8 cellular contexts compared by ENCODE assay signal in the genomic region with DNA sequence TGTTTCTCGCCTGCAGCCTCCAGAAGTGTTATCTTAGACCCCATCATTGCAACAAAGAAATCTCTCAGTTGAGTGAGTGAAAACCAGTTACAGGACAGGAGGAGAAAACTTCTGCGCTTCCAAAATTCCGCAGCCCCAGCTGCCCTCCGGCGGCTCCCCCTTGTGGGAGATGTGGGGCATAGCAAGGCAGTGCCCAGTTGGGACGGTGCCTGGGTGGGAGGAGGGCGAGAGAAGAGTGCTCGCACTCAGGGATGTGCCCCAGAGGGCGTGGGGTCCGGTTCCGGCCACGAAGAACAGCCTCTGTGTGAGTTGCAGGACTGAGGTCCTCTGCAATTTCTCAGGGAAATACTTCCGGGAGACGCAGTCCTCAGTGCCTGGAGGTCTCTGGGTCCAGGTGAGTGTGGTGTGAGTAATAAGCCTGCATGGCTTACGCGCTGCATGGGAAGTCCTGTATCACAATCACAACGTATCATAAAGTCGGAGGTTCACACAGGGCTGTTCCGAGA.
DNase-seq lines count a peak whose midpoint lies in the region; ATAC-seq and TF ChIP-seq lines count a peak whose summit lies in the region.

No MANE protein-coding gene starts in this region.

- intact Hi-C loops in CD4-positive, alpha-beta T cell (cut with DNase I, micrococcal nuclease), result no loop called here

- H3K4me1 Mint-ChIP-seq in CD4-positive, alpha-beta T cell (ENCODE audit: low read depth), result no peaks in the 10 kb centered on the region
- H3K4me1 Mint-ChIP-seq in T-helper 2 cell treated with Interferon-gamma antibody and Interleukin-4, amounts not matched to agents 5 μg/mL and 100 μg/mL, for 36 hours (ENCODE audit: low read depth), result peaks cover 1% of the 10 kb centered on the region

- H3K36me3 Mint-ChIP-seq in CD4-positive, alpha-beta T cell (ENCODE audit: low read depth), result no peaks in the 10 kb centered on the region
- no peaks in the 10 kb centered on the region for H3K36me3 Mint-ChIP-seq in T-helper 2 cell treated with Interferon-gamma antibody and Interleukin-4, amounts not matched to agents 5 μg/mL and 100 μg/mL, for 36 hours (ENCODE audit: low read depth)

- H3K4me3 Mint-ChIP-seq in CD4-positive, alpha-beta T cell, result no peak overlapping the region
- no peak overlapping the region for H3K4me3 Mint-ChIP-seq in T-helper 2 cell treated with Interferon-gamma antibody and Interleukin-4, amounts not matched to agents 5 μg/mL and 100 μg/mL, for 36 hours

- no peak for ATAC-seq in CD4-positive, alpha-beta T cell (ENCODE audit: poor library complexity)
- ATAC-seq in GM19324 (IDR thresholded peaks at IDR 0.05; ENCODE audit: low FRiP score, unreplicated experiment) (peak; percentile 62), HG03469 (IDR thresholded peaks at IDR 0.05; ENCODE audit: unreplicated experiment) (no peak)

- DNase-seq in CD4-positive, alpha-beta T cell, result peak in 5 of 10 experiments; percentile 1 to 4 (median 2)
- peak; percentile 8 to 43 for DNase-seq in HL-60 (ENCODE audit: low read depth in 1 of 2, low spot score in 1 of 2)
- peak; percentile 10 for DNase-seq in T-helper 2 cell treated with Interferon-gamma antibody and Interleukin-4, amounts not matched to agents 5 μg/mL and 100 μg/mL, for 36 hours (ENCODE audit: low spot score)
- DNase-seq in cerebellar cortex (ENCODE audit: low spot score), result peak; percentile 10
- peak; percentile 5 to 19 (median 6) for DNase-seq in stimulated activated CD4-positive, alpha-beta T cell treated with anti-CD3 and anti-CD28 coated beads, Interleukin-1b, Interleukin-23, amount 100 ng/mL, for 24 hours (ENCODE audit: low read depth in 4 of 4, low spot score in 1 of 4)

- H3K27ac Mint-ChIP-seq in CD4-positive, alpha-beta T cell, result no peak overlapping the region
- H3K27ac Mint-ChIP-seq in T-helper 2 cell treated with Interferon-gamma antibody and Interleukin-4, amounts not matched to agents 5 μg/mL and 100 μg/mL, for 36 hours, result no peak overlapping the region

- TF ChIP-seq CTCF in CD4-positive, alpha-beta T cell (IDR thresholded peaks at IDR 0.05), result peak; percentile 50
- peak; percentile 84 for TF ChIP-seq CTCF in HL-60 (IDR thresholded peaks at IDR 0.05; ENCODE audit: insufficient read depth, low read length)

- H3K4me3 ChIP-seq in HL-60 (replicated peaks; ENCODE audit: insufficient read depth, low read length), result no peak overlapping the region

- H3K9me3 ChIP-seq in CD4-positive, alpha-beta T cell (ENCODE audit: control insufficient read depth, low read length), result no peaks in the 10 kb centered on the region

- no peak overlapping the region for H3K27ac ChIP-seq in CD4-positive, alpha-beta T cell (ENCODE audit: low read depth, low read length)
- H3K27ac ChIP-seq in HL-60 (replicated peaks), result no peak overlapping the region
- peak overlapping the region; percentile 62 for H3K27ac ChIP-seq in layer of hippocampus (ENCODE audit: low read depth, low read length)

- CTCF ChIA-PET in CD4-positive, alpha-beta T cell (lab: Charles Lee), result no interaction called here

- no peaks in the 10 kb centered on the region for H3K9me3 Mint-ChIP-seq in CD4-positive, alpha-beta T cell
- no peaks in the 10 kb centered on the region for H3K9me3 Mint-ChIP-seq in T-helper 2 cell treated with Interferon-gamma antibody and Interleukin-4, amounts not matched to agents 5 μg/mL and 100 μg/mL, for 36 hours

- peaks cover 14% of the 10 kb centered on the region for H3K27me3 ChIP-seq in CD4-positive, alpha-beta T cell (ENCODE audit: control insufficient read depth, insufficient read depth, low read length)
- H3K27me3 ChIP-seq in HL-60 (ENCODE audit: insufficient read depth, poor library complexity, severe bottlenecking), result peaks cover 3% of the 10 kb centered on the region
- no peaks in the 10 kb centered on the region for H3K27me3 ChIP-seq in layer of hippocampus (ENCODE audit: control insufficient read depth, insufficient read depth, low read length)

- H3K27me3 Mint-ChIP-seq in CD4-positive, alpha-beta T cell, result peaks cover 61% of the 10 kb centered on the region
- H3K27me3 Mint-ChIP-seq in T-helper 2 cell treated with Interferon-gamma antibody and Interleukin-4, amounts not matched to agents 5 μg/mL and 100 μg/mL, for 36 hours (ENCODE audit: low read depth), result peaks cover 12% of the 10 kb centered on the region

- POLR2A ChIA-PET in CD4-positive, alpha-beta T cell (lab: Charles Lee), result no interaction called here
